8 cellular contexts compared by ENCODE assay signal in genomic region chr16:67000384-67001158, GRCh38. TPM values are rescaled to one million over a fixed set of nuclear protein-coding genes. Genes with fewer than 3 reads are reported as not detected.
A peak's percentile ranks its signal among the peaks of the same experiment; 100 is the strongest.
DNase-seq lines count a peak whose midpoint lies in the region; ATAC-seq, FAIRE-seq and TF ChIP-seq lines count a peak whose summit lies in the region.

No MANE protein-coding gene starts in this region.

- H3K36me3 Mint-ChIP-seq in activated T-helper 1 cell treated with anti-CD3 and anti-CD28 coated beads, Interleukin-12 subunit alpha, Interleukin-12 subunit beta, Interleukin-2, Interleukin-4 antibody, amounts not matched to agents 30 ng/mL and 10 ng/mL and 1 ng/mL, durations not matched to agents 14 hours and 24 hours and 36 hours (ENCODE audit: low read depth), result peaks cover 25% of the 10 kb centered on the region
- H3K36me3 Mint-ChIP-seq in natural killer cell treated with Interleukin-12 subunit alpha and Interleukin-12 subunit beta and Interleukin-15 and Interleukin-18, amount 100 ng/mL, for 72 hours, result no peaks in the 10 kb centered on the region

- H3K27ac ChIP-seq in testis, result peak overlapping the region in 1 of 2 donors; percentile 69

- H3K4me3 ChIP-seq in fibroblast of mammary gland (ENCODE audit: control insufficient read depth, low read depth, low read length) (peak overlapping the region; percentile 44), testis (peak overlapping the region; percentile 55 to 76)

- FAIRE-seq in GM12891 (lab: Jason Lieb, UNC), result peak; percentile 93

- no peaks in the 10 kb centered on the region for H3K27me3 Mint-ChIP-seq in activated T-helper 1 cell treated with anti-CD3 and anti-CD28 coated beads, Interleukin-12 subunit alpha, Interleukin-12 subunit beta, Interleukin-2, Interleukin-4 antibody, amounts not matched to agents 30 ng/mL and 10 ng/mL and 1 ng/mL, durations not matched to agents 14 hours and 24 hours and 36 hours (ENCODE audit: insufficient read depth)
- peaks cover 0 to 9% of the 10 kb centered on the region in 2 donors for H3K27me3 Mint-ChIP-seq in natural killer cell treated with Interleukin-12 subunit alpha and Interleukin-12 subunit beta and Interleukin-15 and Interleukin-18, amount 100 ng/mL, for 72 hours

- 2 to 3% methylated on average over 8 to 61 of the region's 75 CpGs for WGBS in testis, 2 donors

- peak overlapping the region; percentile 88 for H3K27ac Mint-ChIP-seq in activated T-helper 1 cell treated with anti-CD3 and anti-CD28 coated beads, Interleukin-12 subunit alpha, Interleukin-12 subunit beta, Interleukin-2, Interleukin-4 antibody, amounts not matched to agents 30 ng/mL and 10 ng/mL and 1 ng/mL, durations not matched to agents 14 hours and 24 hours and 36 hours
- H3K27ac Mint-ChIP-seq in natural killer cell treated with Interleukin-12 subunit alpha and Interleukin-12 subunit beta and Interleukin-15 and Interleukin-18, amount 100 ng/mL, for 72 hours, result peak overlapping the region; percentile 1 to 54

- no peaks in the 10 kb centered on the region for H3K36me3 ChIP-seq in testis (ENCODE audit: low read depth, missing control alignments)

- H3K4me3 Mint-ChIP-seq in activated T-helper 1 cell treated with anti-CD3 and anti-CD28 coated beads, Interleukin-12 subunit alpha, Interleukin-12 subunit beta, Interleukin-2, Interleukin-4 antibody, amounts not matched to agents 30 ng/mL and 10 ng/mL and 1 ng/mL, durations not matched to agents 14 hours and 24 hours and 36 hours, result peak overlapping the region; percentile 76
- peak overlapping the region; percentile 51 for H3K4me3 Mint-ChIP-seq in natural killer cell treated with Interleukin-12 subunit alpha and Interleukin-12 subunit beta and Interleukin-15 and Interleukin-18, amount 100 ng/mL, for 72 hours

- no peak for TF ChIP-seq CTCF in fibroblast of mammary gland (conservative IDR thresholded peaks at IDR 0.05; ENCODE audit: control insufficient read depth, insufficient read depth, low read depth, low read length)
- no peak for TF ChIP-seq CTCF in testis (IDR thresholded peaks at IDR 0.05)

- no peaks in the 10 kb centered on the region for H3K9me3 ChIP-seq in testis

- H3K4me1 ChIP-seq in testis, result peaks cover 3% of the 10 kb centered on the region

- ATAC-seq in natural killer cell treated with Interleukin-12 subunit alpha and Interleukin-12 subunit beta and Interleukin-15 and Interleukin-18, amount 100 ng/mL, for 72 hours, result peak; percentile 63 to 78
- ATAC-seq in HG03571 (IDR thresholded peaks at IDR 0.05; ENCODE audit: unreplicated experiment), result no peak

- H3K9me3 Mint-ChIP-seq in activated T-helper 1 cell treated with anti-CD3 and anti-CD28 coated beads, Interleukin-12 subunit alpha, Interleukin-12 subunit beta, Interleukin-2, Interleukin-4 antibody, amounts not matched to agents 30 ng/mL and 10 ng/mL and 1 ng/mL, durations not matched to agents 14 hours and 24 hours and 36 hours, result no peaks in the 10 kb centered on the region
- H3K9me3 Mint-ChIP-seq in natural killer cell treated with Interleukin-12 subunit alpha and Interleukin-12 subunit beta and Interleukin-15 and Interleukin-18, amount 100 ng/mL, for 72 hours, result no peaks in the 10 kb centered on the region

- H3K27me3 ChIP-seq in testis, result no peaks in the 10 kb centered on the region

- TF ChIP-seq POLR2A in GM12891 (IDR thresholded peaks at IDR 0.05; ENCODE audit: low read depth, low read length), result no peak
- TF ChIP-seq POLR2A in testis (IDR thresholded peaks at IDR 0.05), result no peak

- H3K4me1 Mint-ChIP-seq in activated T-helper 1 cell treated with anti-CD3 and anti-CD28 coated beads, Interleukin-12 subunit alpha, Interleukin-12 subunit beta, Interleukin-2, Interleukin-4 antibody, amounts not matched to agents 30 ng/mL and 10 ng/mL and 1 ng/mL, durations not matched to agents 14 hours and 24 hours and 36 hours (ENCODE audit: low read depth), result peaks cover 45% of the 10 kb centered on the region
- peaks cover 16 to 22% of the 10 kb centered on the region in 2 donors for H3K4me1 Mint-ChIP-seq in natural killer cell treated with Interleukin-12 subunit alpha and Interleukin-12 subunit beta and Interleukin-15 and Interleukin-18, amount 100 ng/mL, for 72 hours (ENCODE audit: low read depth in 2 of 2)

- DNase-seq in GM12891 (ENCODE audit: insufficient read length, low spot score) (peak; percentile 72), NCI-H748 (lab: John Stamatoyannopoulos, UW; ENCODE audit: unreplicated experiment) (peak; percentile 83), fibroblast of mammary gland (ENCODE audit: low read depth) (no peak), testis (peak; percentile 76), MV-4-11 (lab: John Stamatoyannopoulos, UW) (no peak)
- DNase-seq in activated T-helper 1 cell treated with anti-CD3 and anti-CD28 coated beads, Interleukin-12 subunit alpha, Interleukin-12 subunit beta, Interleukin-2, Interleukin-4 antibody, amounts not matched to agents 30 ng/mL and 10 ng/mL and 1 ng/mL, durations not matched to agents 14 hours and 24 hours and 36 hours (ENCODE audit: low spot score), result peak; percentile 55
- DNase-seq in natural killer cell treated with Interleukin-12 subunit alpha and Interleukin-12 subunit beta and Interleukin-15 and Interleukin-18, amount 100 ng/mL, for 72 hours (ENCODE audit: low spot score), result no peak

- intact Hi-C loops in activated T-helper 1 cell treated with anti-CD3 and anti-CD28 coated beads, Interleukin-12 subunit alpha, Interleukin-12 subunit beta, Interleukin-2, Interleukin-4 antibody, amounts not matched to agents 30 ng/mL and 10 ng/mL and 1 ng/mL, durations not matched to agents 14 hours and 24 hours and 36 hours (cut with micrococcal nuclease), result loop anchor here (1.0 kb wide), 4 partner anchors 12 to 29 kb away; partner anchors contain the start of genes CBFB and CES4A
- intact Hi-C loops in testis (cut with DNase I; ENCODE audit: low total_unique reads), result no loop called here

TF ChIP-seq in GM12891, 5 proteins besides CTCF, POLR2A, EP300 and RAD21:
- TF ChIP-seq POU2F2 (IDR thresholded peaks at IDR 0.05; ENCODE audit: low read depth, low read length) (no peak), POLR2AphosphoS5 (IDR thresholded peaks at IDR 0.05; ENCODE audit: low read depth, low read length) (no peak), PAX5 (IDR thresholded peaks at IDR 0.05; ENCODE audit: insufficient read depth, low read length, severe bottlenecking) (no peak), TAF1 (IDR thresholded peaks at IDR 0.05; ENCODE audit: low read depth, low read length) (no peak), SPI1 (IDR thresholded peaks at IDR 0.05; ENCODE audit: low read depth, low read length) (no peak)

RNA-seq across cellular contexts. Expression of gene CES4A, which starts 12.2 kb away (rescaled TPM):
- polyA plus RNA-seq in GM12891 (2012; ENCODE audit: low read depth, missing spikeins), result 6.8 TPM
- 33.2 and 34.2 TPM in 2 replicates for total RNA-seq in activated T-helper 1 cell treated with anti-CD3 and anti-CD28 coated beads, Interleukin-12 subunit alpha, Interleukin-12 subunit beta, Interleukin-2, Interleukin-4 antibody, amounts not matched to agents 30 ng/mL and 10 ng/mL and 1 ng/mL, durations not matched to agents 14 hours and 24 hours and 36 hours
- total RNA-seq in natural killer cell treated with Interleukin-12 subunit alpha and Interleukin-12 subunit beta and Interleukin-15 and Interleukin-18, amount 100 ng/mL, for 72 hours, result 1 to 10 TPM; 6.5 to 8.2 TPM
- total RNA-seq in testis, result 10 to 100 TPM; 17.0 to 25.0 TPM
- polyA plus RNA-seq in testis (ENCODE audit: insufficient read depth, low read depth, low replicate concordance), result 12.2 TPM

RNA-seq across cellular contexts. Expression of gene CBFB, which starts 28.4 kb away (rescaled TPM):
- polyA plus RNA-seq in GM12891 (2012; ENCODE audit: low read depth, missing spikeins), result 28.7 TPM
- 171 and 175 TPM in 2 replicates for total RNA-seq in activated T-helper 1 cell treated with anti-CD3 and anti-CD28 coated beads, Interleukin-12 subunit alpha, Interleukin-12 subunit beta, Interleukin-2, Interleukin-4 antibody, amounts not matched to agents 30 ng/mL and 10 ng/mL and 1 ng/mL, durations not matched to agents 14 hours and 24 hours and 36 hours
- 100 to 1,000 TPM; 128 to 161 TPM for total RNA-seq in natural killer cell treated with Interleukin-12 subunit alpha and Interleukin-12 subunit beta and Interleukin-15 and Interleukin-18, amount 100 ng/mL, for 72 hours
- 10 to 100 TPM; 23.3 to 34.9 TPM for total RNA-seq in testis
- polyA plus RNA-seq in testis (ENCODE audit: insufficient read depth, low read depth, low replicate concordance), result 15.3 TPM

RNA-seq across cellular contexts. Expression of gene CES3, which starts 39.5 kb away (rescaled TPM):
- 0.50 TPM for polyA plus RNA-seq in GM12891 (2012; ENCODE audit: low read depth, missing spikeins)
- total RNA-seq in activated T-helper 1 cell treated with anti-CD3 and anti-CD28 coated beads, Interleukin-12 subunit alpha, Interleukin-12 subunit beta, Interleukin-2, Interleukin-4 antibody, amounts not matched to agents 30 ng/mL and 10 ng/mL and 1 ng/mL, durations not matched to agents 14 hours and 24 hours and 36 hours, result 5.6 and 7.3 TPM in 2 replicates
- 1 to 10 TPM in 1 of 2 donors, not detected in 1; 1.6 TPM for total RNA-seq in natural killer cell treated with Interleukin-12 subunit alpha and Interleukin-12 subunit beta and Interleukin-15 and Interleukin-18, amount 100 ng/mL, for 72 hours
- total RNA-seq in testis, result 1 to 10 TPM; 4.1 to 4.5 TPM
- 1.5 TPM for polyA plus RNA-seq in testis (ENCODE audit: insufficient read depth, low read depth, low replicate concordance)

Comparison
In these comparisons a context has a peak if more than half of its experiments do, and no peak if none do; other contexts are left out.
1. DNase-seq: peak in GM12891 (single experiment), NCI-H748 (single experiment), activated T-helper 1 cell treated with anti-CD3 and anti-CD28 coated beads, Interleukin-12 subunit alpha, Interleukin-12 subunit beta, Interleukin-2, Interleukin-4 antibody, amounts not matched to agents 30 ng/mL and 10 ng/mL and 1 ng/mL, durations not matched to agents 14 hours and 24 hours and 36 hours (single experiment) and testis (single experiment); none in fibroblast of mammary gland (single experiment), natural killer cell treated with Interleukin-12 subunit alpha and Interleukin-12 subunit beta and Interleukin-15 and Interleukin-18, amount 100 ng/mL, for 72 hours (single experiment) and MV-4-11 (single experiment).